23 cellular contexts compared by ENCODE assay signal in the genomic region with DNA sequence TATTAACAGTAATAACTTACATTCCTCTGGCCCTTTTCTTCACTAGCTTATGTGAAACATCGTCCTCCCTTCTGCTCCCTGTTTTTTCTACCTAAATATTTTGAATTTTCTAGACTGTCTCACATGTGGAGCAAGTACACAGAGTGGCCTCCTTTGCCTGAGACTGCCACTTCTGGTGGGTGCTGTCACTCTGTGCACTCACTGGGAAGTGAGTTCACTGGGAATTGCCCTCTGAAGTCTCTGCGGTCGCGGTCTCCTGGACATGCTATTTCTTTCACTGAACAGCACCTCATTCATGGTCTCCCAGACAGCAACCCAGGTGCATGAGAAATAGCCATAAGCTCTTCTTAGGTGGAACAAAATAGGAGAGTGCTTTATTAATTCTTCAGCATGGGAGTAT.
"Had no signal": no experiment of that assay in that cellular context is flagged by ENCODE, and none has a peak within 500 bp of the region (broad histone marks: within the 10 kb centered on the region; RNA-seq: fewer than 3 reads in every experiment).

No MANE protein-coding gene starts in this region.

- H3K27ac Mint-ChIP-seq: activated CD8-positive, alpha-beta memory T cell treated with anti-CD3 and anti-CD28 coated beads, Interleukin-2, amount 10 ng/mL, durations not matched to agents 7 days and 5 days; activated naive CD4-positive, alpha-beta T cell treated with anti-CD3 and anti-CD28 coated beads, Interleukin-2, amount 10 ng/mL, durations not matched to agents 7 days and 5 days; activated naive CD8-positive, alpha-beta T cell treated with anti-CD3 and anti-CD28 coated beads for 36 hours; activated T-cell treated with anti-CD3 and anti-CD28 coated beads, Interleukin-2, amount 50 U/mL, for 24 hours; T-helper 1 cell treated with Interleukin-12 subunit alpha and Interleukin-12 subunit beta and Interleukin-4 antibody, amounts not matched to agents 30 μg/mL and 1 μg/mL, for 36 hours; WTC11 had no signal

- H3K27me3 Mint-ChIP-seq: activated CD8-positive, alpha-beta memory T cell treated with anti-CD3 and anti-CD28 coated beads, Interleukin-2, amount 10 ng/mL, durations not matched to agents 7 days and 5 days; activated naive CD4-positive, alpha-beta T cell treated with anti-CD3 and anti-CD28 coated beads, Interleukin-2, amount 10 ng/mL, durations not matched to agents 7 days and 5 days; activated naive CD8-positive, alpha-beta T cell treated with anti-CD3 and anti-CD28 coated beads for 36 hours; activated T-cell treated with anti-CD3 and anti-CD28 coated beads, Interleukin-2, amount 50 U/mL, for 24 hours had no signal

- H3K4me3 ChIP-seq: K562, Peyer's patch had no signal

- H3K4me3 Mint-ChIP-seq: activated CD8-positive, alpha-beta memory T cell treated with anti-CD3 and anti-CD28 coated beads, Interleukin-2, amount 10 ng/mL, durations not matched to agents 7 days and 5 days; activated naive CD4-positive, alpha-beta T cell treated with anti-CD3 and anti-CD28 coated beads, Interleukin-2, amount 10 ng/mL, durations not matched to agents 7 days and 5 days; activated naive CD8-positive, alpha-beta T cell treated with anti-CD3 and anti-CD28 coated beads for 36 hours; activated T-cell treated with anti-CD3 and anti-CD28 coated beads, Interleukin-2, amount 50 U/mL, for 24 hours; T-helper 1 cell treated with Interleukin-12 subunit alpha and Interleukin-12 subunit beta and Interleukin-4 antibody, amounts not matched to agents 30 μg/mL and 1 μg/mL, for 36 hours; WTC11 had no signal

- H3K36me3 ChIP-seq: brain microvascular endothelial cell, Peyer's patch had no signal

- H3K9me3 Mint-ChIP-seq: T-helper 1 cell treated with Interleukin-12 subunit alpha and Interleukin-12 subunit beta and Interleukin-4 antibody, amounts not matched to agents 30 μg/mL and 1 μg/mL, for 36 hours; WTC11 had no signal

- H3K4me1 Mint-ChIP-seq: activated CD8-positive, alpha-beta memory T cell treated with anti-CD3 and anti-CD28 coated beads, Interleukin-2, amount 10 ng/mL, durations not matched to agents 7 days and 5 days; activated naive CD4-positive, alpha-beta T cell treated with anti-CD3 and anti-CD28 coated beads, Interleukin-2, amount 10 ng/mL, durations not matched to agents 7 days and 5 days; activated naive CD8-positive, alpha-beta T cell treated with anti-CD3 and anti-CD28 coated beads for 36 hours had no signal

- ATAC-seq: activated CD8-positive, alpha-beta memory T cell treated with anti-CD3 and anti-CD28 coated beads, Interleukin-2, amount 10 ng/mL, durations not matched to agents 7 days and 5 days; K562; WTC11 had no signal

- H3K27me3 ChIP-seq: brain microvascular endothelial cell, Peyer's patch had no signal

- H3K9me3 ChIP-seq: Peyer's patch had no signal

- H3K27ac ChIP-seq: brain microvascular endothelial cell, Peyer's patch, RWPE1 had no signal

- H3K4me1 ChIP-seq: Peyer's patch had no signal

- DNase-seq: activated CD4-positive, alpha-beta T cell treated with anti-CD3 and anti-CD28 coated beads for 48 hours; activated CD4-positive, alpha-beta T cell treated with anti-CD3 and anti-CD28 coated beads, Interleukin-2, amount 50 U/mL, for 4 hours; activated CD4-positive, CD25-positive, alpha-beta regulatory T cell treated with anti-CD3 and anti-CD28 coated beads, Interleukin-2, amount 50 U/mL, for 72 hours; activated CD8-positive, alpha-beta memory T cell treated with anti-CD3 and anti-CD28 coated beads, Interleukin-2, amount 10 ng/mL, durations not matched to agents 7 days and 5 days; activated gamma-delta T cell treated with Interleukin-2 at 50 U/mL for 16 hours; activated naive CD4-positive, alpha-beta T cell treated with anti-CD3 and anti-CD28 coated beads, Interleukin-2, amount 10 ng/mL, durations not matched to agents 7 days and 5 days; activated naive CD8-positive, alpha-beta T cell treated with anti-CD3 and anti-CD28 coated beads for 36 hours; activated T-cell treated with anti-CD3 and anti-CD28 coated beads, Interleukin-2, amount 50 U/mL, for 24 hours; brain microvascular endothelial cell; Karpas-422; MM.1S; NCI-H1105 treated with DMSO at 0.1 percent for 48 hours; NCI-H1436 treated with DMSO at 0.1 percent for 48 hours; NCI-H187; NCI-H2081; NCI-H446; NCI-H524; Peyer's patch; SHP77 treated with DMSO at 0.1 percent for 48 hours had no signal

- H3K36me3 Mint-ChIP-seq: activated CD8-positive, alpha-beta memory T cell treated with anti-CD3 and anti-CD28 coated beads, Interleukin-2, amount 10 ng/mL, durations not matched to agents 7 days and 5 days; activated naive CD4-positive, alpha-beta T cell treated with anti-CD3 and anti-CD28 coated beads, Interleukin-2, amount 10 ng/mL, durations not matched to agents 7 days and 5 days; activated naive CD8-positive, alpha-beta T cell treated with anti-CD3 and anti-CD28 coated beads for 36 hours; WTC11 had no signal
